In the genomic region with DNA sequence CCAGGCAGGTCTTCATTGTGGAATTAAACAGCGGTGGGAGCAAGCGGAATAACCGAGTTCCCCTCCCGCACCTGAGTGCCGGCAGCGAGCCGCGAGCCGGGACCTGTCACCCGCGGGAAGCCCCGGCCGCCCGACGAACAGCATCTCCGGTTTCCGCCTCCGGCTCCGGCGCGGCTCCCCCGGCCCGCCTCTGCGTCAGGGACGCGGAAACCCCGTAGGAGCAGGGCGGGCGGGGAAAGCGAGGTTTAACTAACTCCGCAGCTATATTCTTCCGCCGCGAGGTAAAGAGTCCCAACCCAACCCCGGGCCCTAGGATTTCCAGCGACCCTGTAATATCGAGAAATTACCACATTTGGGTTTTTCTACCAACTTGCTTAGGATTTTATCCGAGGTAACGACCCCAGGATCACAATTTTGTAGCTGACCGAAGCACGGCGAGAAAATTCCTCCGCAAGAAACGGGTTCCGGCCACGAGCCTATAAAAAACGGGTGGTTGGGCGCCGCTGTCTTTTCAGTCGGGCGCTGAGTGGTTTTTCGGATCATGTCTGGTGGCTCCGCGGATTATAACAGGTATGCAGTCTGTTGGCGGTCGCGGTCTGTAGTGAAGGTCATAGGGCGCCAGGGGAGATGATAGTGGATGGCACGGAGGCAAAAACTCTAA, we compare ENCODE assay signal across 1 cellular context.
TF ChIP-seq lines count a peak whose summit lies in the region.

A gene (plus strand): TSS at position 508 of the 661 bp plus-strand sequence. CDS start 34 bp downstream, at position 542.

TF ChIP-seq in HepG2, 621 proteins besides CTCF, POLR2A, EP300 and RAD21 (continued from another document and continues in another):
- TF ChIP-seq, protein P1, sequence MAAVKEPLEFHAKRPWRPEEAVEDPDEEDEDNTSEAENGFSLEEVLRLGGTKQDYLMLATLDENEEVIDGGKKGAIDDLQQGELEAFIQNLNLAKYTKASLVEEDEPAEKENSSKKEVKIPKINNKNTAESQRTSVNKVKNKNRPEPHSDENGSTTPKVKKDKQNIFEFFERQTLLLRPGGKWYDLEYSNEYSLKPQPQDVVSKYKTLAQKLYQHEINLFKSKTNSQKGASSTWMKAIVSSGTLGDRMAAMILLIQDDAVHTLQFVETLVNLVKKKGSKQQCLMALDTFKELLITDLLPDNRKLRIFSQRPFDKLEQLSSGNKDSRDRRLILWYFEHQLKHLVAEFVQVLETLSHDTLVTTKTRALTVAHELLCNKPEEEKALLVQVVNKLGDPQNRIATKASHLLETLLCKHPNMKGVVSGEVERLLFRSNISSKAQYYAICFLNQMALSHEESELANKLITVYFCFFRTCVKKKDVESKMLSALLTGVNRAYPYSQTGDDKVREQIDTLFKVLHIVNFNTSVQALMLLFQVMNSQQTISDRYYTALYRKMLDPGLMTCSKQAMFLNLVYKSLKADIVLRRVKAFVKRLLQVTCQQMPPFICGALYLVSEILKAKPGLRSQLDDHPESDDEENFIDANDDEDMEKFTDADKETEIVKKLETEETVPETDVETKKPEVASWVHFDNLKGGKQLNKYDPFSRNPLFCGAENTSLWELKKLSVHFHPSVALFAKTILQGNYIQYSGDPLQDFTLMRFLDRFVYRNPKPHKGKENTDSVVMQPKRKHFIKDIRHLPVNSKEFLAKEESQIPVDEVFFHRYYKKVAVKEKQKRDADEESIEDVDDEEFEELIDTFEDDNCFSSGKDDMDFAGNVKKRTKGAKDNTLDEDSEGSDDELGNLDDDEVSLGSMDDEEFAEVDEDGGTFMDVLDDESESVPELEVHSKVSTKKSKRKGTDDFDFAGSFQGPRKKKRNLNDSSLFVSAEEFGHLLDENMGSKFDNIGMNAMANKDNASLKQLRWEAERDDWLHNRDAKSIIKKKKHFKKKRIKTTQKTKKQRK (IDR thresholded peaks at IDR 0.05; ENCODE audit: low read length): no peak
- TF ChIP-seq ONECUT2 (CRISPR knock-in tag; IDR thresholded peaks at IDR 0.05) (0 out of 2 replicates have a peak, but pooled peaks have one; percentile 6), ZNF782 (CRISPR knock-in tag; IDR thresholded peaks at IDR 0.05; ENCODE audit: borderline replicate concordance) (no peak), ZNF703 (CRISPR knock-in tag; IDR thresholded peaks at IDR 0.05; ENCODE audit: borderline replicate concordance) (peak; percentile 42; the same call in 1 of the 2 replicates), TMF1 (CRISPR knock-in tag; IDR thresholded peaks at IDR 0.05; ENCODE audit: low read depth) (no peak), MYC (CRISPR knock-in tag; IDR thresholded peaks at IDR 0.05; ENCODE audit: borderline replicate concordance) (peak; percentile 85), CC2D1A (CRISPR knock-in tag; IDR thresholded peaks at IDR 0.05) (no peak; the same call in 1 of the 2 replicates), HMGA1 (CRISPR knock-in tag; conservative IDR thresholded peaks at IDR 0.05) (no peak), ZNF180 (CRISPR knock-in tag; IDR thresholded peaks at IDR 0.05; ENCODE audit: borderline replicate concordance, low read depth) (peak; percentile 21; the same call in 1 of the 2 replicates), ZNF337 (CRISPR knock-in tag; IDR thresholded peaks at IDR 0.05; ENCODE audit: borderline replicate concordance, low read depth) (no peak), NFIC (IDR thresholded peaks at IDR 0.05; ENCODE audit: low read length) (peak; percentile 79), ZNF510 (CRISPR knock-in tag; IDR thresholded peaks at IDR 0.05; ENCODE audit: low read depth) (no peak), ZBTB7A (CRISPR knock-in tag; IDR thresholded peaks at IDR 0.05) (no peak), ZNF766 (CRISPR knock-in tag; IDR thresholded peaks at IDR 0.05; ENCODE audit: borderline replicate concordance) (peak; percentile 41; the same call in 1 of the 2 replicates), ZNF570 (CRISPR knock-in tag; IDR thresholded peaks at IDR 0.05; ENCODE audit: borderline replicate concordance) (0 out of 2 replicates have a peak, but pooled peaks have one; percentile 63), NKX3-1 (CRISPR knock-in tag; IDR thresholded peaks at IDR 0.05) (peak; percentile 86), CBFB (CRISPR knock-in tag; IDR thresholded peaks at IDR 0.05) (peak; percentile 27; the same call in 1 of the 2 replicates), ERF (CRISPR knock-in tag; IDR thresholded peaks at IDR 0.05) (peak; percentile 75), KMT2B (CRISPR knock-in tag; IDR thresholded peaks at IDR 0.05) (peak; percentile 84), ZNF790 (CRISPR knock-in tag; IDR thresholded peaks at IDR 0.05; ENCODE audit: borderline replicate concordance) (peak; percentile 93; the same call in 1 of the 2 replicates), ZMYM2 (CRISPR knock-in tag; IDR thresholded peaks at IDR 0.05) (no peak), TP53 (CRISPR knock-in tag; conservative IDR thresholded peaks at IDR 0.05) (no peak), ZNF446 (CRISPR knock-in tag; IDR thresholded peaks at IDR 0.05) (no peak), KLF6 (CRISPR knock-in tag; IDR thresholded peaks at IDR 0.05) (no peak; the same call in 1 of the 2 replicates), SOX6 (IDR thresholded peaks at IDR 0.05) (no peak), SOX6 (CRISPR knock-in tag; IDR thresholded peaks at IDR 0.05) (peak; percentile 52), TBX2 (CRISPR knock-in tag; IDR thresholded peaks at IDR 0.05; ENCODE audit: borderline replicate concordance) (peak; percentile 75), PITX1 (CRISPR knock-in tag; IDR thresholded peaks at IDR 0.05) (peak; percentile 20; the same call in 1 of the 2 replicates), ZNF17 (CRISPR knock-in tag; IDR thresholded peaks at IDR 0.05) (no peak), ZNF292 (CRISPR knock-in tag; IDR thresholded peaks at IDR 0.05; ENCODE audit: borderline replicate concordance, low read depth) (no peak), ATF1 (CRISPR knock-in tag; IDR thresholded peaks at IDR 0.05) (peak; percentile 87)
- TF ChIP-seq, protein P2, sequence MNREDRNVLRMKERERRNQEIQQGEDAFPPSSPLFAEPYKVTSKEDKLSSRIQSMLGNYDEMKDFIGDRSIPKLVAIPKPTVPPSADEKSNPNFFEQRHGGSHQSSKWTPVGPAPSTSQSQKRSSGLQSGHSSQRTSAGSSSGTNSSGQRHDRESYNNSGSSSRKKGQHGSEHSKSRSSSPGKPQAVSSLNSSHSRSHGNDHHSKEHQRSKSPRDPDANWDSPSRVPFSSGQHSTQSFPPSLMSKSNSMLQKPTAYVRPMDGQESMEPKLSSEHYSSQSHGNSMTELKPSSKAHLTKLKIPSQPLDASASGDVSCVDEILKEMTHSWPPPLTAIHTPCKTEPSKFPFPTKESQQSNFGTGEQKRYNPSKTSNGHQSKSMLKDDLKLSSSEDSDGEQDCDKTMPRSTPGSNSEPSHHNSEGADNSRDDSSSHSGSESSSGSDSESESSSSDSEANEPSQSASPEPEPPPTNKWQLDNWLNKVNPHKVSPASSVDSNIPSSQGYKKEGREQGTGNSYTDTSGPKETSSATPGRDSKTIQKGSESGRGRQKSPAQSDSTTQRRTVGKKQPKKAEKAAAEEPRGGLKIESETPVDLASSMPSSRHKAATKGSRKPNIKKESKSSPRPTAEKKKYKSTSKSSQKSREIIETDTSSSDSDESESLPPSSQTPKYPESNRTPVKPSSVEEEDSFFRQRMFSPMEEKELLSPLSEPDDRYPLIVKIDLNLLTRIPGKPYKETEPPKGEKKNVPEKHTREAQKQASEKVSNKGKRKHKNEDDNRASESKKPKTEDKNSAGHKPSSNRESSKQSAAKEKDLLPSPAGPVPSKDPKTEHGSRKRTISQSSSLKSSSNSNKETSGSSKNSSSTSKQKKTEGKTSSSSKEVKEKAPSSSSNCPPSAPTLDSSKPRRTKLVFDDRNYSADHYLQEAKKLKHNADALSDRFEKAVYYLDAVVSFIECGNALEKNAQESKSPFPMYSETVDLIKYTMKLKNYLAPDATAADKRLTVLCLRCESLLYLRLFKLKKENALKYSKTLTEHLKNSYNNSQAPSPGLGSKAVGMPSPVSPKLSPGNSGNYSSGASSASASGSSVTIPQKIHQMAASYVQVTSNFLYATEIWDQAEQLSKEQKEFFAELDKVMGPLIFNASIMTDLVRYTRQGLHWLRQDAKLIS (CRISPR knock-in tag; IDR thresholded peaks at IDR 0.05): peak; percentile 83
- TF ChIP-seq, protein P3, sequence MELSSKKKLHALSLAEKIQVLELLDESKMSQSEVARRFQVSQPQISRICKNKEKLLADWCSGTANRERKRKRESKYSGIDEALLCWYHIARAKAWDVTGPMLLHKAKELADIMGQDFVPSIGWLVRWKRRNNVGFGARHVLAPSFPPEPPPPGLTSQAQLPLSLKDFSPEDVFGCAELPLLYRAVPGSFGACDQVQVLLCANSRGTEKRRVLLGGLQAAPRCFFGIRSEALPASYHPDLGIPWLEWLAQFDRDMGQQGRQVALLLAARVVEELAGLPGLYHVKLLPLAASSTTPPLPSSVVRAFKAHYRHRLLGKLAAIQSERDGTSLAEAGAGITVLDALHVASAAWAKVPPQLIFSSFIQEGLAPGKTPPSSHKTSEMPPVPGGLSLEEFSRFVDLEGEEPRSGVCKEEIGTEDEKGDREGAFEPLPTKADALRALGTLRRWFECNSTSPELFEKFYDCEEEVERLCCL (CRISPR knock-in tag; IDR thresholded peaks at IDR 0.05; ENCODE audit: borderline replicate concordance): 0 out of 2 replicates have a peak, but pooled peaks have one; percentile 51
- TF ChIP-seq, protein P4, sequence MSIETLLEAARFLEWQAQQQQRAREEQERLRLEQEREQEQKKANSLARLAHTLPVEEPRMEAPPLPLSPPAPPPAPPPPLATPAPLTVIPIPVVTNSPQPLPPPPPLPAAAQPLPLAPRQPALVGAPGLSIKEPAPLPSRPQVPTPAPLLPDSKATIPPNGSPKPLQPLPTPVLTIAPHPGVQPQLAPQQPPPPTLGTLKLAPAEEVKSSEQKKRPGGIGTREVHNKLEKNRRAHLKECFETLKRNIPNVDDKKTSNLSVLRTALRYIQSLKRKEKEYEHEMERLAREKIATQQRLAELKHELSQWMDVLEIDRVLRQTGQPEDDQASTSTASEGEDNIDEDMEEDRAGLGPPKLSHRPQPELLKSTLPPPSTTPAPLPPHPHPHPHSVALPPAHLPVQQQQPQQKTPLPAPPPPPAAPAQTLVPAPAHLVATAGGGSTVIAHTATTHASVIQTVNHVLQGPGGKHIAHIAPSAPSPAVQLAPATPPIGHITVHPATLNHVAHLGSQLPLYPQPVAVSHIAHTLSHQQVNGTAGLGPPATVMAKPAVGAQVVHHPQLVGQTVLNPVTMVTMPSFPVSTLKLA (IDR thresholded peaks at IDR 0.05): no peak
- TF ChIP-seq, protein P5, sequence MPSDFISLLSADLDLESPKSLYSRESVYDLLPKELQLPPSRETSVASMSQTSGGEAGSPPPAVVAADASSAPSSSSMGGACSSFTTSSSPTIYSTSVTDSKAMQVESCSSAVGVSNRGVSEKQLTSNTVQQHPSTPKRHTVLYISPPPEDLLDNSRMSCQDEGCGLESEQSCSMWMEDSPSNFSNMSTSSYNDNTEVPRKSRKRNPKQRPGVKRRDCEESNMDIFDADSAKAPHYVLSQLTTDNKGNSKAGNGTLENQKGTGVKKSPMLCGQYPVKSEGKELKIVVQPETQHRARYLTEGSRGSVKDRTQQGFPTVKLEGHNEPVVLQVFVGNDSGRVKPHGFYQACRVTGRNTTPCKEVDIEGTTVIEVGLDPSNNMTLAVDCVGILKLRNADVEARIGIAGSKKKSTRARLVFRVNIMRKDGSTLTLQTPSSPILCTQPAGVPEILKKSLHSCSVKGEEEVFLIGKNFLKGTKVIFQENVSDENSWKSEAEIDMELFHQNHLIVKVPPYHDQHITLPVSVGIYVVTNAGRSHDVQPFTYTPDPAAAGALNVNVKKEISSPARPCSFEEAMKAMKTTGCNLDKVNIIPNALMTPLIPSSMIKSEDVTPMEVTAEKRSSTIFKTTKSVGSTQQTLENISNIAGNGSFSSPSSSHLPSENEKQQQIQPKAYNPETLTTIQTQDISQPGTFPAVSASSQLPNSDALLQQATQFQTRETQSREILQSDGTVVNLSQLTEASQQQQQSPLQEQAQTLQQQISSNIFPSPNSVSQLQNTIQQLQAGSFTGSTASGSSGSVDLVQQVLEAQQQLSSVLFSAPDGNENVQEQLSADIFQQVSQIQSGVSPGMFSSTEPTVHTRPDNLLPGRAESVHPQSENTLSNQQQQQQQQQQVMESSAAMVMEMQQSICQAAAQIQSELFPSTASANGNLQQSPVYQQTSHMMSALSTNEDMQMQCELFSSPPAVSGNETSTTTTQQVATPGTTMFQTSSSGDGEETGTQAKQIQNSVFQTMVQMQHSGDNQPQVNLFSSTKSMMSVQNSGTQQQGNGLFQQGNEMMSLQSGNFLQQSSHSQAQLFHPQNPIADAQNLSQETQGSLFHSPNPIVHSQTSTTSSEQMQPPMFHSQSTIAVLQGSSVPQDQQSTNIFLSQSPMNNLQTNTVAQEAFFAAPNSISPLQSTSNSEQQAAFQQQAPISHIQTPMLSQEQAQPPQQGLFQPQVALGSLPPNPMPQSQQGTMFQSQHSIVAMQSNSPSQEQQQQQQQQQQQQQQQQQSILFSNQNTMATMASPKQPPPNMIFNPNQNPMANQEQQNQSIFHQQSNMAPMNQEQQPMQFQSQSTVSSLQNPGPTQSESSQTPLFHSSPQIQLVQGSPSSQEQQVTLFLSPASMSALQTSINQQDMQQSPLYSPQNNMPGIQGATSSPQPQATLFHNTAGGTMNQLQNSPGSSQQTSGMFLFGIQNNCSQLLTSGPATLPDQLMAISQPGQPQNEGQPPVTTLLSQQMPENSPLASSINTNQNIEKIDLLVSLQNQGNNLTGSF (CRISPR knock-in tag; IDR thresholded peaks at IDR 0.05): peak; percentile 36; the same call in 1 of the 2 replicates
- TF ChIP-seq, protein P6, sequence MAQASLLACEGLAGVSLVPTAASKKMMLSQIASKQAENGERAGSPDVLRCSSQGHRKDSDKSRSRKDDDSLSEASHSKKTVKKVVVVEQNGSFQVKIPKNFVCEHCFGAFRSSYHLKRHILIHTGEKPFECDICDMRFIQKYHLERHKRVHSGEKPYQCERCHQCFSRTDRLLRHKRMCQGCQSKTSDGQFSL (CRISPR knock-in tag; IDR thresholded peaks at IDR 0.05): no peak
- TF ChIP-seq, protein P7, sequence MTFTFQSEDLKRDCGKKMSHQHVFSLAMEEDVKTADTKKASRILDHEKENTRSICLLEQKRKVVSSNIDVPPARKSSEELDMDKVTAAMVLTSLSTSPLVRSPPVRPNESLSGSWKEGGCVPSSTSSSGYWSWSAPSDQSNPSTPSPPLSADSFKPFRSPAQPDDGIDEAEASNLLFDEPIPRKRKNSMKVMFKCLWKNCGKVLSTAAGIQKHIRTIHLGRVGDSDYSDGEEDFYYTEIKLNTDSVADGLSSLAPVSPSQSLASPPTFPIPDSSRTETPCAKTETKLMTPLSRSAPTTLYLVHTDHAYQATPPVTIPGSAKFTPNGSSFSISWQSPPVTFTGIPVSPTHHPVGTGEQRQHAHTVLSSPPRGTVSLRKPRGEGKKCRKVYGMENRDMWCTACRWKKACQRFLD (CRISPR knock-in tag; IDR thresholded peaks at IDR 0.05; ENCODE audit: borderline replicate concordance): no peak
